15 cellular contexts compared by ENCODE assay signal in genomic region chr7:1388021-1388704, GRCh38.
DNase-seq lines count a peak whose midpoint lies in the region; ATAC-seq, FAIRE-seq and TF ChIP-seq lines count a peak whose summit lies in the region.
"Had no signal": no experiment of that assay in that cellular context is flagged by ENCODE, and none has a peak within 500 bp of the region (broad histone marks: within the 10 kb centered on the region; RNA-seq: fewer than 3 reads in every experiment).

No MANE protein-coding gene starts in this region.

- peaks cover 2% of the 10 kb centered on the region for H3K9me3 Mint-ChIP-seq in neural progenitor cell
- no peaks in the 10 kb centered on the region for H3K9me3 Mint-ChIP-seq in CD8-positive, alpha-beta T cell
- peaks cover 6% of the 10 kb centered on the region for H3K9me3 Mint-ChIP-seq in Calu3 (ENCODE audit: low read depth, unreplicated experiment)

- H3K36me3 Mint-ChIP-seq in neural progenitor cell (no peaks in the 10 kb centered on the region), Calu3 (ENCODE audit: insufficient read depth, unreplicated experiment) (no peaks in the 10 kb centered on the region)
- no peaks in the 10 kb centered on the region for H3K36me3 Mint-ChIP-seq in CD8-positive, alpha-beta T cell

- H3K27ac ChIP-seq in BLaER1 (peak overlapping the region; percentile 69), neural progenitor cell (no peak overlapping the region)
- no peak overlapping the region for H3K27ac ChIP-seq in CD8-positive, alpha-beta T cell (ENCODE audit: low read depth, low read length)

- ATAC-seq in CD8-positive, alpha-beta T cell = no peak
- ATAC-seq: GM12878 had no signal

- H3K4me1 ChIP-seq in BLaER1 = peaks cover 90% of the 10 kb centered on the region
- H3K4me1 ChIP-seq in neural progenitor cell = no peaks in the 10 kb centered on the region
- H3K4me1 ChIP-seq in CD8-positive, alpha-beta T cell (ENCODE audit: insufficient read depth, low read length) = no peaks in the 10 kb centered on the region

- no peak overlapping the region for H3K4me3 ChIP-seq in BLaER1
- no peak overlapping the region for H3K4me3 ChIP-seq in H7 (ENCODE audit: insufficient read depth, low read depth, low read length)
- no peak overlapping the region for H3K4me3 ChIP-seq in bronchial epithelial cell (ENCODE audit: low read depth, low read length)
- no peak overlapping the region for H3K4me3 ChIP-seq in neural progenitor cell
- H3K4me3 ChIP-seq in CD8-positive, alpha-beta T cell (ENCODE audit: low read depth, low read length) = no peak overlapping the region
- H3K4me3 ChIP-seq: GM12878 had no signal

- peak overlapping the region; percentile 69 for H3K4me2 ChIP-seq in BLaER1
- H3K4me2 ChIP-seq in neural progenitor cell = no peak overlapping the region

- H3K27ac Mint-ChIP-seq in neural progenitor cell (peak overlapping the region; percentile 27), Calu3 (ENCODE audit: unreplicated experiment) (no peak overlapping the region)
- no peak overlapping the region for H3K27ac Mint-ChIP-seq in CD8-positive, alpha-beta T cell
- H3K27ac Mint-ChIP-seq: CD4-positive, CD25-positive, alpha-beta regulatory T cell; HFFc6 had no signal

- no peak overlapping the region for H2AFZ ChIP-seq in neural progenitor cell (replicated peaks)

- H3K9ac ChIP-seq in BLaER1 (peak overlapping the region; percentile 29; the same call in 1 of the 2 replicates), neural progenitor cell (no peak overlapping the region)

- no TSS peak for BruUV-seq in Calu3 (replicated peaks; lab: Mats Ljungman, UMichigan)

- no peaks in the 10 kb centered on the region for H3K79me2 ChIP-seq in neural progenitor cell (ENCODE audit: low read depth)

- H3K4me1 Mint-ChIP-seq in neural progenitor cell (peaks cover 5% of the 10 kb centered on the region), Calu3 (ENCODE audit: low read depth, unreplicated experiment) (no peaks in the 10 kb centered on the region)
- no peaks in the 10 kb centered on the region for H3K4me1 Mint-ChIP-seq in CD8-positive, alpha-beta T cell (ENCODE audit: low read depth)
- H3K4me1 Mint-ChIP-seq: CD4-positive, CD25-positive, alpha-beta regulatory T cell had no signal

- H3K9me3 ChIP-seq in BLaER1 = peaks cover 17% of the 10 kb centered on the region
- no peaks in the 10 kb centered on the region for H3K9me3 ChIP-seq in neural progenitor cell (ENCODE audit: low read depth)
- H3K9me3 ChIP-seq in CD8-positive, alpha-beta T cell (ENCODE audit: low read length) = no peaks in the 10 kb centered on the region

- POLR2A ChIA-PET in CD8-positive, alpha-beta T cell (lab: Charles Lee) = no interaction called here

- intact Hi-C loops in CD8-positive, alpha-beta T cell (cut with DNase I, micrococcal nuclease) = no loop called here
- intact Hi-C loops in Calu3 (cut with micrococcal nuclease; ENCODE audit: unreplicated experiment) = no loop called here

- H3K4me3 Mint-ChIP-seq in neural progenitor cell = no peak overlapping the region
- no peak overlapping the region for H3K4me3 Mint-ChIP-seq in CD8-positive, alpha-beta T cell
- H3K4me3 Mint-ChIP-seq in Calu3 (ENCODE audit: low read depth, unreplicated experiment) = no peak overlapping the region
- H3K4me3 Mint-ChIP-seq: CD4-positive, CD25-positive, alpha-beta regulatory T cell; HFFc6 had no signal

- FAIRE-seq in bronchial epithelial cell (lab: Jason Lieb, UNC) = peak; percentile 92
- FAIRE-seq: GM12878, GM18507 had no signal

- H3K36me3 ChIP-seq in BLaER1 (no peaks in the 10 kb centered on the region), H7 (replicated peaks; ENCODE audit: control insufficient read depth, insufficient read depth, low read length) (no peaks in the 10 kb centered on the region), bronchial epithelial cell (ENCODE audit: control insufficient read depth, insufficient read depth, low read length) (no peaks in the 10 kb centered on the region), neural progenitor cell (no peaks in the 10 kb centered on the region)
- no peaks in the 10 kb centered on the region for H3K36me3 ChIP-seq in CD8-positive, alpha-beta T cell (ENCODE audit: insufficient read depth, low read length)

- H4K20me1 ChIP-seq in BLaER1 (no peaks in the 10 kb centered on the region), neural progenitor cell (ENCODE audit: low read depth) (no peaks in the 10 kb centered on the region)

- no peaks in the 10 kb centered on the region for H3K27me3 ChIP-seq in BLaER1
- H3K27me3 ChIP-seq in H7 (ENCODE audit: control insufficient read depth, insufficient read depth, low read length) = no peaks in the 10 kb centered on the region
- peaks cover 5% of the 10 kb centered on the region for H3K27me3 ChIP-seq in bronchial epithelial cell (ENCODE audit: control insufficient read depth, insufficient read depth, low read length)
- H3K27me3 ChIP-seq in neural progenitor cell = peaks cover 18% of the 10 kb centered on the region
- no peaks in the 10 kb centered on the region for H3K27me3 ChIP-seq in CD8-positive, alpha-beta T cell (ENCODE audit: insufficient read depth, low read length)

- DNase-seq in H7 = peak; percentile 40
- DNase-seq in bronchial epithelial cell (ENCODE audit: low read depth) = no peak
- DNase-seq in neural progenitor cell (ENCODE audit: low spot score) = no peak
- DNase-seq in HPDE6-E6E7 (ENCODE audit: extremely low spot score) = no peak
- no peak for DNase-seq in T1000 (lab: John Stamatoyannopoulos, UW)
- DNase-seq in CD8-positive, alpha-beta T cell = no peak
- no peak for DNase-seq in Calu3
- DNase-seq: CD4-positive, CD25-positive, alpha-beta regulatory T cell; GOT3; HCEC 1CT; HFFc6; KG1 had no signal

- no peaks in the 10 kb centered on the region for H3F3A ChIP-seq in neural progenitor cell (ENCODE audit: low read depth)

- CTCF ChIA-PET in CD8-positive, alpha-beta T cell (lab: Charles Lee) = no interaction called here
- CTCF ChIA-PET in Calu3 (lab: Charles Lee) = no interaction called here

- TF ChIP-seq CTCF in bronchial epithelial cell (IDR thresholded peaks at IDR 0.05; ENCODE audit: insufficient read depth, low read length, severe bottlenecking) (no peak), neural progenitor cell (IDR thresholded peaks at IDR 0.05) (no peak), Calu3 (IDR thresholded peaks at IDR 0.05; ENCODE audit: unreplicated experiment) (no peak)
- no peak for TF ChIP-seq CTCF in CD8-positive, alpha-beta T cell (IDR thresholded peaks at IDR 0.05)

- peaks cover 8% of the 10 kb centered on the region for H3K27me3 Mint-ChIP-seq in neural progenitor cell (ENCODE audit: insufficient read depth, low read depth)
- H3K27me3 Mint-ChIP-seq in CD8-positive, alpha-beta T cell (ENCODE audit: low read depth) = peaks cover 28% of the 10 kb centered on the region
- peaks cover 94% of the 10 kb centered on the region for H3K27me3 Mint-ChIP-seq in Calu3 (ENCODE audit: unreplicated experiment)
